ENCODE assay signal across 23 cellular contexts in genomic region chr2:180572346-180572745, GRCh38.
"Had no signal": no experiment of that assay in that cellular context is flagged by ENCODE, and none has a peak within 500 bp of the region (broad histone marks: within the 10 kb centered on the region; RNA-seq: fewer than 3 reads in every experiment).

No MANE protein-coding gene starts in this region.

- H3K27me3 Mint-ChIP-seq: activated naive CD8-positive, alpha-beta T cell; type B pancreatic cell had no signal

- H3K36me3 Mint-ChIP-seq: activated naive CD8-positive, alpha-beta T cell; memory B cell; natural killer cell; type B pancreatic cell; WTC11 had no signal

- H3K36me3 ChIP-seq: brain microvascular endothelial cell, left ventricle myocardium inferior, suprapubic skin had no signal

- H3K27ac Mint-ChIP-seq: activated CD8-positive, alpha-beta T cell treated with anti-CD3 and anti-CD28 coated beads for 36 hours; activated naive CD8-positive, alpha-beta T cell; dendritic cell treated with granulocyte-macrophage colony-stimulating factor and Interleukin-4, amounts not matched to agents 40 ng/mL and 50 ng/mL, for 4 days; memory B cell; natural killer cell; stimulated activated naive CD8-positive, alpha-beta T cell treated with anti-CD3 and anti-CD28 coated beads, Interleukin-15, Interleukin-2, amounts not matched to agents 100 ng/mL and 50 ng/mL, for 24 hours; type B pancreatic cell; WTC11 had no signal

- H3K27me3 ChIP-seq: brain microvascular endothelial cell, hepatocyte, suprapubic skin had no signal

- DNase-seq: activated CD4-positive, alpha-beta T cell treated with anti-CD3 and anti-CD28 coated beads for 4 hours; activated CD8-positive, alpha-beta T cell treated with anti-CD3 and anti-CD28 coated beads for 36 hours; activated gamma-delta T cell; activated T-cell treated with anti-CD3 and anti-CD28 coated beads, Interleukin-2, amount 50 U/mL, for 4 hours; brain microvascular endothelial cell; effector memory CD4-positive, alpha-beta T cell; kidney; left ventricle myocardium inferior; natural killer cell; retina; stimulated activated CD4-positive, alpha-beta T cell treated with anti-CD3 and anti-CD28 coated beads, Interleukin-4, amount 100 ng/mL, for 4 hours; stimulated activated CD8-positive, alpha-beta memory T cell treated with anti-CD3 and anti-CD28 coated beads, Interleukin-4, amount 100 ng/mL, for 48 hours; T-helper 2 cell had no signal

- H3K4me1 Mint-ChIP-seq: memory B cell, natural killer cell, WTC11 had no signal

- H3K4me3 ChIP-seq: hepatocyte, left ventricle myocardium inferior, skin epidermis, suprapubic skin had no signal

- ATAC-seq: activated CD8-positive, alpha-beta T cell treated with anti-CD3 and anti-CD28 coated beads for 36 hours; activated T-cell treated with anti-CD3 and anti-CD28 coated beads, Interleukin-2, amount 50 U/mL, for 4 hours; natural killer cell; WTC11 had no signal

- H3K4me3 Mint-ChIP-seq: activated CD8-positive, alpha-beta T cell treated with anti-CD3 and anti-CD28 coated beads for 36 hours; activated naive CD8-positive, alpha-beta T cell; activated T-cell treated with anti-CD3 and anti-CD28 coated beads, Interleukin-2, amount 50 U/mL, for 4 hours; dendritic cell treated with granulocyte-macrophage colony-stimulating factor and Interleukin-4, amounts not matched to agents 40 ng/mL and 50 ng/mL, for 4 days; memory B cell; natural killer cell; stimulated activated naive CD8-positive, alpha-beta T cell treated with anti-CD3 and anti-CD28 coated beads, Interleukin-15, Interleukin-2, amounts not matched to agents 100 ng/mL and 50 ng/mL, for 24 hours; type B pancreatic cell; WTC11 had no signal

- H3K9me3 Mint-ChIP-seq: activated CD8-positive, alpha-beta T cell treated with anti-CD3 and anti-CD28 coated beads for 36 hours; activated T-cell treated with anti-CD3 and anti-CD28 coated beads, Interleukin-2, amount 50 U/mL, for 4 hours; dendritic cell treated with granulocyte-macrophage colony-stimulating factor and Interleukin-4, amounts not matched to agents 40 ng/mL and 50 ng/mL, for 4 days; memory B cell; natural killer cell; stimulated activated naive CD8-positive, alpha-beta T cell treated with anti-CD3 and anti-CD28 coated beads, Interleukin-15, Interleukin-2, amounts not matched to agents 100 ng/mL and 50 ng/mL, for 24 hours; type B pancreatic cell; WTC11 had no signal

- FAIRE-seq: kidney, TTC549 had no signal
